ENCODE assay signal across 8 cellular contexts in the genomic region with DNA sequence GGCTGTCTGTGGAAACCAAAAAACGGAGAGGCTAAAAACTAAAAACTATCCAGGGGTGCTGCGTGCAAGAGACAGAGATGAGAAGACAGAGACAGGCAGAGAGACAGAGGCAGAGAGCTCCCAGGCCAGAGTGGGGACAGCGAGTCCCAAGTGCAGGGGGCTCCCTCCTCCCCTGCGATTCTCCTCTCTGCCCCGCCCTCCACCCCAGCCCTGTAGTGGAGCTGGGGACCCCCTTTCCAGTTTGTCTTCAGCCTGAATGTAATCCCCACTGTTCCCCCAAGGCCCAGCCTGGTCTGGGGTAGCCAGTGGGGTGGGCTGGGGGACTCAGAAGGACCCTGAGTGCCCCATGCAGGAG. TPM values are rescaled to one million over a fixed set of nuclear protein-coding genes. Genes with fewer than 3 reads are reported as not detected.
DNase-seq lines count a peak whose midpoint lies in the region; ATAC-seq and TF ChIP-seq lines count a peak whose summit lies in the region.

No MANE protein-coding gene starts in this region.

- H3K27me3 ChIP-seq in GM23338 (ENCODE audit: insufficient read depth) (peaks cover 99% of the 10 kb centered on the region), hepatocyte (peaks cover 75% of the 10 kb centered on the region), stomach (no peaks in the 10 kb centered on the region)

- H3K4me2 ChIP-seq in GM23338, result no peak overlapping the region
- H3K4me2 ChIP-seq in hepatocyte, result peak overlapping the region; percentile 96

- no peak for TF ChIP-seq POLR2A in stomach (IDR thresholded peaks at IDR 0.05)

- peaks cover 36% of the 10 kb centered on the region for H3K4me1 Mint-ChIP-seq in GM23338
- peaks cover 39% of the 10 kb centered on the region for H3K4me1 Mint-ChIP-seq in activated naive CD8-positive, alpha-beta T cell treated with anti-CD3 and anti-CD28 coated beads for 36 hours

- TF ChIP-seq CTCF in GM23338 (conservative IDR thresholded peaks at IDR 0.05; ENCODE audit: low read depth in 2 of 2) (no peak), hepatocyte (IDR thresholded peaks at IDR 0.05; ENCODE audit: poor library complexity) (no peak), stomach (IDR thresholded peaks at IDR 0.05) (no peak)

- no peak overlapping the region for H3K27ac Mint-ChIP-seq in GM23338
- no peak overlapping the region for H3K27ac Mint-ChIP-seq in activated naive CD8-positive, alpha-beta T cell treated with anti-CD3 and anti-CD28 coated beads for 36 hours

- H3K79me2 ChIP-seq in GM23338 (replicated peaks; ENCODE audit: insufficient read depth), result no peaks in the 10 kb centered on the region
- H3K79me2 ChIP-seq in hepatocyte, result peaks cover 39% of the 10 kb centered on the region

- H3K4me3 ChIP-seq in GM23338 (no peak overlapping the region), hepatocyte (no peak overlapping the region), stomach (peak overlapping the region; percentile 75 to 95 (median 86))

- H3K27ac ChIP-seq in GM23338 (ENCODE audit: low read depth) (no peak overlapping the region), hepatocyte (peak overlapping the region; percentile 92), stomach (peak overlapping the region; percentile 95 to 100 (median 99))

- no peaks in the 10 kb centered on the region; the same call in 2 of the 3 replicates for H3K36me3 Mint-ChIP-seq in GM23338 (ENCODE audit: low read depth)
- H3K36me3 Mint-ChIP-seq in activated naive CD8-positive, alpha-beta T cell treated with anti-CD3 and anti-CD28 coated beads for 36 hours, result no peaks in the 10 kb centered on the region

- H3K9me3 ChIP-seq in hepatocyte (ENCODE audit: low read depth) (no peaks in the 10 kb centered on the region), stomach (no peaks in the 10 kb centered on the region)

- H3K4me1 ChIP-seq in GM23338 (ENCODE audit: insufficient read depth) (peaks cover 19% of the 10 kb centered on the region; the same call in 1 of the 2 replicates), hepatocyte (ENCODE audit: insufficient read depth) (peaks cover 44% of the 10 kb centered on the region), stomach (peaks cover 60 to 93% (median 78%) of the 10 kb centered on the region in 4 donors)

- H3K9me3 Mint-ChIP-seq in GM23338, result no peaks in the 10 kb centered on the region; the same call in 2 of the 3 replicates
- H3K9me3 Mint-ChIP-seq in activated naive CD8-positive, alpha-beta T cell treated with anti-CD3 and anti-CD28 coated beads for 36 hours, result no peaks in the 10 kb centered on the region

- H3K9me2 ChIP-seq in GM23338 (ENCODE audit: insufficient read depth) (no peaks in the 10 kb centered on the region), hepatocyte (replicated peaks; ENCODE audit: insufficient read depth) (no peaks in the 10 kb centered on the region)

- H3F3A ChIP-seq in GM23338 (replicated peaks; ENCODE audit: low read depth), result peaks cover 5% of the 10 kb centered on the region; the same call in 1 of the 2 replicates

- no peaks in the 10 kb centered on the region for H3K36me3 ChIP-seq in GM23338 (ENCODE audit: insufficient read depth)
- no peaks in the 10 kb centered on the region for H3K36me3 ChIP-seq in hepatocyte (replicated peaks; ENCODE audit: insufficient read depth, low read depth)
- H3K36me3 ChIP-seq in stomach, result peaks cover 0 to 5% (median 0%) of the 10 kb centered on the region in 4 donors

- H3K4me3 Mint-ChIP-seq in GM23338, result peak overlapping the region; percentile 52
- H3K4me3 Mint-ChIP-seq in activated naive CD8-positive, alpha-beta T cell treated with anti-CD3 and anti-CD28 coated beads for 36 hours, result peak overlapping the region; percentile 75

- intact Hi-C loops in stomach (cut with DNase I; ENCODE audit: low total_unique reads), result loop anchor here (10.0 kb wide), 1 partner anchor 46 kb away; no protein-coding TSS in a partner anchor

- no peak for DNase-seq in GM23338 (ENCODE audit: low spot score)
- no peak for DNase-seq in activated naive CD8-positive, alpha-beta T cell treated with anti-CD3 and anti-CD28 coated beads for 36 hours
- DNase-seq in hepatocyte (ENCODE audit: low spot score), result no peak
- DNase-seq in stomach, result no peak
- DNase-seq in NCI-H1436 treated with DMSO at 0.1 percent for 48 hours (lab: John Stamatoyannopoulos, UW), result no peak
- DNase-seq in NCI-H510A treated with DMSO at 0.1 percent for 48 hours (lab: John Stamatoyannopoulos, UW), result no peak
- DNase-seq in NCI-H69 (lab: John Stamatoyannopoulos, UW), result no peak

- peaks cover 88% of the 10 kb centered on the region for H3K27me3 Mint-ChIP-seq in GM23338 (ENCODE audit: insufficient read depth, low read depth, poor library complexity)
- H3K27me3 Mint-ChIP-seq in activated naive CD8-positive, alpha-beta T cell treated with anti-CD3 and anti-CD28 coated beads for 36 hours, result no peaks in the 10 kb centered on the region

- H4K20me1 ChIP-seq in GM23338 (replicated peaks; ENCODE audit: insufficient read depth), result peaks cover 3% of the 10 kb centered on the region; the same call in 1 of the 2 replicates
- peaks cover 7% of the 10 kb centered on the region for H4K20me1 ChIP-seq in hepatocyte (ENCODE audit: insufficient read depth, poor library complexity, severe bottlenecking)

- H2AFZ ChIP-seq in GM23338 (no peak overlapping the region), hepatocyte (no peak overlapping the region)

- WGBS in hepatocyte (ENCODE audit: low lambda C conversion rate, missing lambda C conversion rate), result 32% methylated on average over 5 of the region's 5 CpGs
- WGBS in stomach, 5 donors, result 12 to 35% (median 18%) methylated on average over 4 to 5 of the region's 5 CpGs

- no peak for TF ChIP-seq EP300 in stomach (IDR thresholded peaks at IDR 0.05)

- ATAC-seq in GM23338, result no peak
- ATAC-seq in GM21723 (IDR thresholded peaks at IDR 0.05; ENCODE audit: unreplicated experiment), result no peak

TF ChIP-seq in GM23338, 12 proteins besides CTCF, POLR2A, EP300 and RAD21:
- TF ChIP-seq, protein P1, sequence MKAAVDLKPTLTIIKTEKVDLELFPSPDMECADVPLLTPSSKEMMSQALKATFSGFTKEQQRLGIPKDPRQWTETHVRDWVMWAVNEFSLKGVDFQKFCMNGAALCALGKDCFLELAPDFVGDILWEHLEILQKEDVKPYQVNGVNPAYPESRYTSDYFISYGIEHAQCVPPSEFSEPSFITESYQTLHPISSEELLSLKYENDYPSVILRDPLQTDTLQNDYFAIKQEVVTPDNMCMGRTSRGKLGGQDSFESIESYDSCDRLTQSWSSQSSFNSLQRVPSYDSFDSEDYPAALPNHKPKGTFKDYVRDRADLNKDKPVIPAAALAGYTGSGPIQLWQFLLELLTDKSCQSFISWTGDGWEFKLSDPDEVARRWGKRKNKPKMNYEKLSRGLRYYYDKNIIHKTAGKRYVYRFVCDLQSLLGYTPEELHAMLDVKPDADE (IDR thresholded peaks at IDR 0.05), result no peak
- no peak for TF ChIP-seq ZNF114 (CRISPR knock-in tag; IDR thresholded peaks at IDR 0.05)
- TF ChIP-seq NANOG (IDR thresholded peaks at IDR 0.05; ENCODE audit: borderline replicate concordance), result no peak

RNA-seq across cellular contexts. Expression of a gene that starts 2.0 kb away (rescaled TPM):
- 0.58 and 1.3 TPM in 2 replicates for total RNA-seq in GM23338 (2014; rRNA removed; shearing (Covaris generic))
- polyA plus RNA-seq in GM23338 (2016; fragmentation: Nextera tagmentation; extraction: Ambion mirVana), result 5.3 and 8.2 TPM in 2 replicates
- 10 to 100 TPM; 19.0 to 19.5 TPM for total RNA-seq in activated naive CD8-positive, alpha-beta T cell treated with anti-CD3 and anti-CD28 coated beads for 36 hours
- total RNA-seq in hepatocyte, result 7.1 and 7.8 TPM in 2 replicates
- polyA plus RNA-seq in hepatocyte, result 20.9 and 30.5 TPM in 2 replicates
- total RNA-seq in stomach, result 100 to 1,000 TPM in 2 of 5 donors, 10 to 100 TPM in 3; 32.3 to 251 (median 94.2) TPM
- polyA plus RNA-seq in stomach, result 10 to 100 TPM; 16.7 to 61.5 (median 34.2) TPM

Comparison
In these comparisons a context has a peak if more than half of its experiments do, and no peak if none do; other contexts are left out.
1. H3K4me3 ChIP-seq: peak in stomach (4 of 4); none in GM23338 (single experiment) and hepatocyte (single experiment).